8 cellular contexts compared by ENCODE assay signal in the genomic region with DNA sequence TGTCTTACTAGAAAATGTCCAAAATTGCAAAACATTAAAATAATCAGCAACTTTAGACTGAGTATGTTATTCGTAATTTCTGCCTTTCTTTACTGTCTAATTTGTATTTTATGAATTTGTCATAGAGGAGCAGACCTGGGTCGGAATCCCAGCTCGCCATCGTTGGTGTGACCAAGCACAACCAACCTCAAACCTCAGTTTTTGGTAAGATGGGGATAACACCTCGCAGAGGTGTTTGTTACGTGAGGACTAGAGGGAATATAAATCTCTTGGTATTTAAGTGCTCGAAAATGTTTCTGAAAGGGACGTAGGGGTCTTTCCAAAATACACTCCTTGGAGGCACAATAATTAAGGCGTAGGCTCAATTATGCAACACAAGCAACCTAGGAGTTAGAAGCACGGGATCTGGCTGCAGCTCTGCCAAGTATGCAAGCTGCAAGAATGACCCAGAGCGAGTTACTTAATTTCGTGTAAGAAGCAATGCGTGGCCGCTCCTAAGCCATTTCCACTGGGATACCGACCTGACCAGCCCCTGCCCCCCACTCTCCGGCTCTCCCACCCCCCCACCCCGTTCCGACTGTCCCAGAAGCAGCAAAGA. TPM values are rescaled to one million over a fixed set of nuclear protein-coding genes. Genes with fewer than 3 reads are reported as not detected.
A peak's percentile ranks its signal among the peaks of the same experiment; 100 is the strongest.
DNase-seq lines count a peak whose midpoint lies in the region; ATAC-seq, FAIRE-seq and TF ChIP-seq lines count a peak whose summit lies in the region.

No MANE protein-coding gene starts in this region.

- 4 to 6% (median 5%) methylated on average over 15 to 18 of the region's 18 CpGs for WGBS in adrenal gland, 4 donors

- H3K36me3 ChIP-seq in BE2C (peaks cover 17% of the 10 kb centered on the region), adrenal gland (replicated peaks in 1 of 2) (peaks cover 0 to 18% of the 10 kb centered on the region in 2 donors), cardiac muscle cell (peaks cover 13% of the 10 kb centered on the region), osteoblast (ENCODE audit: insufficient read depth, low read length) (peaks cover 26% of the 10 kb centered on the region)

- H3K27me3 ChIP-seq in BE2C (0 out of 2 replicates have a peak, but pooled peaks cover 5% of the 10 kb centered on the region), adrenal gland (no peaks in the 10 kb centered on the region), cardiac muscle cell (no peaks in the 10 kb centered on the region), osteoblast (ENCODE audit: insufficient read depth, low read length) (no peaks in the 10 kb centered on the region)

- peaks cover 8% of the 10 kb centered on the region for H4K20me1 ChIP-seq in osteoblast (ENCODE audit: insufficient read depth, low read length)

- H3K9me3 ChIP-seq in BE2C (no peaks in the 10 kb centered on the region), adrenal gland (replicated peaks in 1 of 3) (no peaks in the 10 kb centered on the region), cardiac muscle cell (ENCODE audit: low read depth) (no peaks in the 10 kb centered on the region), osteoblast (ENCODE audit: low read depth, low read length) (no peaks in the 10 kb centered on the region)

- intact Hi-C loops in adrenal gland (cut with DNase I): no loop called here

- ATAC-seq in HG02943 (IDR thresholded peaks at IDR 0.05; ENCODE audit: low read depth, unreplicated experiment): peak; percentile 33

- peak; percentile 24 for FAIRE-seq in GM18507 (lab: Jason Lieb, UNC)

- H3K4me2 ChIP-seq in osteoblast (ENCODE audit: insufficient read depth, low read length): peak overlapping the region; percentile 96

- peak; percentile 27 for DNase-seq in BE2C
- DNase-seq in GM18507 (ENCODE audit: extremely low spot score, insufficient read length, low read depth): no peak
- peak; percentile 1 for DNase-seq in NCI-H226
- DNase-seq in adrenal gland: peak; percentile 54 to 86 (median 79)
- peak; percentile 67 to 91 for DNase-seq in cardiac muscle cell (ENCODE audit: low read depth in 1 of 2, low spot score in 1 of 2)
- peak; percentile 91 for DNase-seq in osteoblast (ENCODE audit: insufficient read length, low spot score, missing footprints)
- DNase-seq in NCI-H2196 treated with DMSO at 0.1 percent for 48 hours (lab: John Stamatoyannopoulos, UW; ENCODE audit: unreplicated experiment): no peak

- TF ChIP-seq POLR2A in adrenal gland (IDR thresholded peaks at IDR 0.05): no peak

- H3K27ac ChIP-seq in adrenal gland: peak overlapping the region; percentile 42 to 97 (median 94)
- peak overlapping the region; percentile 93 for H3K27ac ChIP-seq in cardiac muscle cell
- peak overlapping the region; percentile 86 for H3K27ac ChIP-seq in osteoblast (ENCODE audit: low read depth, low read length)

- H3K4me1 ChIP-seq in BE2C (no peaks in the 10 kb centered on the region), adrenal gland (replicated peaks in 1 of 2) (peaks cover 0 to 25% of the 10 kb centered on the region in 2 donors), cardiac muscle cell (ENCODE audit: low read depth) (peaks cover 18% of the 10 kb centered on the region), osteoblast (ENCODE audit: insufficient read depth, low read length) (no peaks in the 10 kb centered on the region)

- H3K4me3 ChIP-seq in BE2C (ENCODE audit: low read depth, low read length) (peak overlapping the region; percentile 99), adrenal gland (peak overlapping the region in 3 of 4 donors; percentile 29 to 99 (median 76)), cardiac muscle cell (peak overlapping the region; percentile 94), osteoblast (ENCODE audit: insufficient read depth, low read length) (peak overlapping the region; percentile 94)

- peak overlapping the region; percentile 89 for H2AFZ ChIP-seq in osteoblast (ENCODE audit: low read length)

- peaks cover 68% of the 10 kb centered on the region for H3K79me2 ChIP-seq in osteoblast (ENCODE audit: insufficient read depth, low read length)

- TF ChIP-seq CTCF in BE2C (IDR thresholded peaks at IDR 0.05; ENCODE audit: low read depth, low read length) (no peak), adrenal gland (IDR thresholded peaks at IDR 0.05) (no peak), cardiac muscle cell (IDR thresholded peaks at IDR 0.05; ENCODE audit: low read depth, low read length) (no peak), osteoblast (IDR thresholded peaks at IDR 0.05; ENCODE audit: extremely low read depth, low read depth, low read length) (no peak)

RNA-seq across cellular contexts. Expression of gene ADH5, which starts 0.6 kb away (rescaled TPM):
- 102 TPM for polyA plus RNA-seq in BE2C (2012; ENCODE audit: insufficient read depth, insufficient read length, low read depth)
- 100 to 1,000 TPM in 5 of 8 donors, 10 to 100 TPM in 3; 87.3 to 145 (median 115) TPM for total RNA-seq in adrenal gland
- polyA plus RNA-seq in adrenal gland: 10 to 100 TPM; 50.1 to 99.3 (median 70.5) TPM
- total RNA-seq in cardiac muscle cell: 148 TPM in 2 replicates
- polyA plus RNA-seq in cardiac muscle cell: 177 and 199 TPM in 2 replicates
- 265 and 293 TPM in 2 replicates for total RNA-seq in osteoblast

RNA-seq across cellular contexts. Expression of gene ADH4, which starts 56.1 kb away (rescaled TPM):
- polyA plus RNA-seq in BE2C (2012; ENCODE audit: insufficient read depth, insufficient read length, low read depth): not detected
- total RNA-seq in adrenal gland: 10 to 100 TPM in 1 of 8 donors, 1 to 10 TPM in 5, under 1 TPM in 1, not detected in 1; 0.31 to 10.7 (median 1.8) TPM
- polyA plus RNA-seq in adrenal gland: 1 to 10 TPM in 1 of 3 donors, under 1 TPM in 2; 0.32 to 1.0 (median 0.77) TPM
- not detected in 2 replicates for total RNA-seq in cardiac muscle cell
- 0.42 TPM in 1 of 2 replicates, not detected in the other for polyA plus RNA-seq in cardiac muscle cell
- total RNA-seq in osteoblast: not detected in 2 replicates

Comparison
In these comparisons a context has a peak if more than half of its experiments do, and no peak if none do; other contexts are left out.
1. DNase-seq: peak in BE2C (single experiment), NCI-H226 (single experiment), adrenal gland (7 of 7), cardiac muscle cell (2 of 2) and osteoblast (single experiment); none in GM18507 (single experiment) and NCI-H2196 treated with DMSO at 0.1 percent for 48 hours (single experiment).
2. Peak in every context shown above with its lines, with median percentiles within 50 percentile points of each other: H3K4me3 ChIP-seq and H3K27ac ChIP-seq.